ENCODE assay signal across 16 cellular contexts in genomic region chr15:66757030-66757429, GRCh38. TPM values are rescaled to one million over a fixed set of nuclear protein-coding genes. Genes with fewer than 3 reads are reported as not detected.
DNase-seq lines count a peak whose midpoint lies in the region; ATAC-seq and TF ChIP-seq lines count a peak whose summit lies in the region.
"Had no signal": no experiment of that assay in that cellular context is flagged by ENCODE, and none has a peak within 500 bp of the region (broad histone marks: within the 10 kb centered on the region; RNA-seq: fewer than 3 reads in every experiment).

No MANE protein-coding gene starts in this region.

- H3K9me3 ChIP-seq in left ventricle myocardium inferior (replicated peaks) (peaks cover 12% of the 10 kb centered on the region), mesenchymal stem cell (ENCODE audit: control insufficient read depth, low read length) (peaks cover 11% of the 10 kb centered on the region), vagina (no peaks in the 10 kb centered on the region), colonic mucosa (no peaks in the 10 kb centered on the region)

- DNase-seq in left ventricle myocardium inferior (no peak), Right ventricle myocardium superior (no peak), mesenchymal stem cell (no peak), vagina (ENCODE audit: extremely low spot score in 2 of 2) (no peak), GM10248 (ENCODE audit: extremely low spot score) (no peak), colonic mucosa (no peak)
- DNase-seq: COR-L47, IMR-90, Kasumi-1, NCI-H187 treated with DMSO at 0.1 percent for 48 hours, NCI-H446 treated with DMSO at 0.1 percent for 48 hours, NCI-H82 had no signal

- CTCF ChIA-PET in GM10248 (lab: Yijun Ruan, JAX) = no interaction called here

- H3K79me1 ChIP-seq in mesenchymal stem cell (replicated peaks; ENCODE audit: low read length, poor library complexity, severe bottlenecking) = peaks cover 21% of the 10 kb centered on the region

- H3K27me3 ChIP-seq in left ventricle myocardium inferior (ENCODE audit: low read depth) = no peaks in the 10 kb centered on the region
- H3K27me3 ChIP-seq in mesenchymal stem cell (ENCODE audit: control insufficient read depth in 1 of 2, insufficient read depth in 1 of 2, low read length in 2 of 2) = no peaks in the 10 kb centered on the region
- H3K27me3 ChIP-seq in vagina = no peaks in the 10 kb centered on the region
- no peaks in the 10 kb centered on the region for H3K27me3 ChIP-seq in colonic mucosa

- H3K36me3 ChIP-seq in left ventricle myocardium inferior (no peaks in the 10 kb centered on the region), mesenchymal stem cell (ENCODE audit: control insufficient read depth in 1 of 2, insufficient read depth in 2 of 2, low read depth in 1 of 2, low read length in 2 of 2) (peaks cover 12 to 47% of the 10 kb centered on the region in 2 experiments), vagina (no peaks in the 10 kb centered on the region), colonic mucosa (no peaks in the 10 kb centered on the region)

- no peak overlapping the region for H3K4ac ChIP-seq in mesenchymal stem cell (ENCODE audit: low read depth in 1 of 2, low read length in 2 of 2)

- POLR2A ChIA-PET in GM10248 (lab: Yijun Ruan, JAX) = no interaction called here

- no peak overlapping the region for H3K18ac ChIP-seq in mesenchymal stem cell (ENCODE audit: low read depth in 1 of 2, low read length in 2 of 2)

- no peak overlapping the region for H2BK5ac ChIP-seq in mesenchymal stem cell (ENCODE audit: low read depth, low read length, poor library complexity, severe bottlenecking)

- intact Hi-C loops in left ventricle myocardium inferior (cut with micrococcal nuclease) = no loop called here
- intact Hi-C loops in Right ventricle myocardium superior (cut with DNase I) = no loop called here
- intact Hi-C loops in vagina (cut with DNase I) = no loop called here
- intact Hi-C loops in colonic mucosa (cut with DNase I) = no loop called here

- H3K14ac ChIP-seq in mesenchymal stem cell (ENCODE audit: low read length in 2 of 2) = no peak overlapping the region

- H3K4me2 ChIP-seq in mesenchymal stem cell (ENCODE audit: low read length, poor library complexity, severe bottlenecking) = no peak overlapping the region

- H3K4me3 ChIP-seq in left ventricle myocardium inferior (no peak overlapping the region), mesenchymal stem cell (ENCODE audit: insufficient read depth in 1 of 2, low read depth in 1 of 2, low read length in 2 of 2) (no peak overlapping the region), skin epidermis (no peak overlapping the region), vagina (no peak overlapping the region), colonic mucosa (no peak overlapping the region)
- H3K4me3 ChIP-seq: HAP-1 had no signal

- H2BK15ac ChIP-seq in mesenchymal stem cell (ENCODE audit: low read depth, poor library complexity, severe bottlenecking) = no peak overlapping the region

- H2BK12ac ChIP-seq in mesenchymal stem cell (ENCODE audit: low read length in 2 of 2) = no peak overlapping the region

- peak overlapping the region; percentile 21 for H2AK5ac ChIP-seq in mesenchymal stem cell (ENCODE audit: low read length, severe bottlenecking)

- peaks cover 80% of the 10 kb centered on the region for H3K4me1 ChIP-seq in left ventricle myocardium inferior
- peaks cover 20% of the 10 kb centered on the region for H3K4me1 ChIP-seq in mesenchymal stem cell (ENCODE audit: control insufficient read depth, insufficient read depth, low read depth, low read length)
- peaks cover 35% of the 10 kb centered on the region for H3K4me1 ChIP-seq in vagina
- no peaks in the 10 kb centered on the region for H3K4me1 ChIP-seq in colonic mucosa

- H3K27ac ChIP-seq in left ventricle myocardium inferior (replicated peaks) (peak overlapping the region; percentile 5), mesenchymal stem cell (ENCODE audit: low read length, poor library complexity, severe bottlenecking) (no peak overlapping the region), skin epidermis (peak overlapping the region in 20 of 21 experiments; percentile 3 to 85 (median 60)), vagina (peak overlapping the region; percentile 37), colonic mucosa (no peak overlapping the region)

- H4K8ac ChIP-seq in mesenchymal stem cell (ENCODE audit: low read length) = no peak overlapping the region

- no peak for TF ChIP-seq POLR2A in vagina (IDR thresholded peaks at IDR 0.05)

- H2BK120ac ChIP-seq in mesenchymal stem cell (ENCODE audit: low read depth, low read length) = no peak overlapping the region

- ATAC-seq in Right ventricle myocardium superior (ENCODE audit: poor library complexity) (no peak), HG03097 (IDR thresholded peaks at IDR 0.05; ENCODE audit: low FRiP score, unreplicated experiment) (no peak)

- no peak overlapping the region for H4K91ac ChIP-seq in mesenchymal stem cell (ENCODE audit: low read length)

- TF ChIP-seq CTCF in left ventricle myocardium inferior (IDR thresholded peaks at IDR 0.05; ENCODE audit: borderline replicate concordance) = no peak
- no peak for TF ChIP-seq CTCF in vagina (IDR thresholded peaks at IDR 0.05)
- TF ChIP-seq CTCF in GM10248 (IDR thresholded peaks at IDR 0.05; ENCODE audit: control extremely low read depth, extremely low read depth, low read depth, missing control alignments) = no peak
- no peak for TF ChIP-seq CTCF in colonic mucosa (IDR thresholded peaks at IDR 0.05)

- no peak overlapping the region for H3K23ac ChIP-seq in mesenchymal stem cell (ENCODE audit: low read length in 2 of 2)

- WGBS in mesenchymal stem cell = 100% methylated on average over 5 of the region's 12 CpGs

- H2AFZ ChIP-seq in mesenchymal stem cell (ENCODE audit: low read depth, low read length) = no peak overlapping the region

- peak overlapping the region; percentile 69 for H3K9ac ChIP-seq in mesenchymal stem cell (ENCODE audit: low read length)
- no peak overlapping the region for H3K9ac ChIP-seq in colonic mucosa (ENCODE audit: low read depth in 2 of 2, low read length in 2 of 2)

RNA-seq across cellular contexts. Expression of gene SMAD6, which starts 55.0 kb away (rescaled TPM):
- 20.3 TPM for total RNA-seq in left ventricle myocardium inferior
- total RNA-seq in Right ventricle myocardium superior = 14.1 TPM
- polyA plus RNA-seq in mesenchymal stem cell (2013, experiment 1 of 2) = 5.5 TPM
- 5.6 TPM for polyA plus RNA-seq in mesenchymal stem cell (2013, experiment 2 of 2)
- total RNA-seq in vagina = 28.5 TPM
- total RNA-seq in colonic mucosa = 10 to 100 TPM in 1 of 2 donors, 1 to 10 TPM in 1; 9.4 to 22.0 TPM
- polyA plus RNA-seq: CD14-positive monocyte had no signal

Comparison
In these comparisons a context has a peak if more than half of its experiments do, and no peak if none do; other contexts are left out.
1. H3K27ac ChIP-seq: peak in left ventricle myocardium inferior (single experiment), skin epidermis (20 of 21) and vagina (single experiment); none in mesenchymal stem cell (single experiment) and colonic mucosa (single experiment).